In the genomic region with DNA sequence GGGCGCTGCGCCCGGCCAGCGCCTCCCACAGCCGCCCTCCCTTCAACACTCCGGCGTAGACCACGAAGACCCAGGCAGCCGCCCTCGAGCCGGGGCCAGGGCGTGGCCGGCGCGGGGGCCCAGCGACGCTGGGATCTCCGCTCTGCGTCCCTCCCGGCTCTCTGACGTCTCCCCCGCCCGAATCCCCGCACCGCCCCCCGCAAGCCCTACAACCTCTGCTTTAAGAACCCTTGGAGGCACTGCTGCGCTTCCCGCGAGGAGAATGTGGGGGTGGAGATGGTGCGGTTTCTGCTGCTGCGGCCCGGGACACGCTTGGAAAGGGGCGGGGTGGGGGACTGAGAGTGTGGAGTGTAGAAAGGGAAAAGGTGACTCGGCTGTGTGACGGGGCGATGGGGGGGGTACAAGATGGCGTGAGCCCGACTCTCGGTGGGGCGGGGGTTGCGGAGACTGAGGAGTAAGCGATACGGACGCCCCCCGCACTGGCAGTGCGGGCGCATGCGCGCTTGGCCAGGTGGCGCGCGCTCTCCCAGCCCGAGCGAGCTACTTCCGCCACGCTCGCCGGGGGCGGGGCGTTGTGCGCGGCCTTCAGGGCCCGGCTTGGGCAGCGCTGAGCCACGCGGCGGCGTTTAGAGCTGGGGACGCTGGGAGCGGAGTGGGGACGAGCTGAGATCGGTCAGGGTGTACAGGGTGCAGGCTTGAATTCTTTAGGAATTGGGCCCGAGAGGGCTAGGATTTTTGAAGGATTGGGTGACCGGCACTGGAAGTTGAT, we compare ENCODE assay signal across 8 cellular contexts. TPM values are rescaled to one million over a fixed set of nuclear protein-coding genes. Genes with fewer than 3 reads are reported as not detected.
DNase-seq lines count a peak whose midpoint lies in the region; ATAC-seq and TF ChIP-seq lines count a peak whose summit lies in the region.

TSS of gene SUPT3H (minus strand) at position 380 of the 769 bp plus-strand sequence.

- peak; percentile 19 for TF ChIP-seq CTCF in activated CD8-positive, alpha-beta T cell treated with anti-CD3 and anti-CD28 coated beads for 36 hours (IDR thresholded peaks at IDR 0.05)
- TF ChIP-seq CTCF in lung (IDR thresholded peaks at IDR 0.05; ENCODE audit: control extremely low read depth, extremely low read depth) = no peak

- peak; percentile 86 to 87 for ATAC-seq in CD4-positive, CD25-positive, alpha-beta regulatory T cell (ENCODE audit: low read depth in 2 of 2)
- ATAC-seq in GM19372 (IDR thresholded peaks at IDR 0.05; ENCODE audit: low read depth, unreplicated experiment) (peak; percentile 88), HG03521 (IDR thresholded peaks at IDR 0.05; ENCODE audit: unreplicated experiment) (peak; percentile 92), lung (ENCODE audit: insufficient read depth, low FRiP score) (peak; percentile 96)
- peak; percentile 86 for ATAC-seq in activated CD8-positive, alpha-beta T cell treated with anti-CD3 and anti-CD28 coated beads for 36 hours

- H3K9me3 ChIP-seq in CD4-positive, CD25-positive, alpha-beta regulatory T cell (ENCODE audit: control insufficient read depth in 2 of 2, low read length in 2 of 2) = no peaks in the 10 kb centered on the region
- H3K9me3 ChIP-seq in lung (ENCODE audit: control insufficient read depth in 2 of 2, insufficient read depth in 1 of 2, low read length in 1 of 2) = no peaks in the 10 kb centered on the region

- peaks cover 0 to 1% (median 0%) of the 10 kb centered on the region in 7 donors for H3K9me3 Mint-ChIP-seq in CD4-positive, CD25-positive, alpha-beta regulatory T cell
- no peaks in the 10 kb centered on the region for H3K9me3 Mint-ChIP-seq in activated CD8-positive, alpha-beta T cell treated with anti-CD3 and anti-CD28 coated beads for 36 hours

- H3K4me3 ChIP-seq in CD4-positive, CD25-positive, alpha-beta regulatory T cell (ENCODE audit: low read depth, low read length) = peak within 1 kb of the TSS; percentile 98
- H3K4me3 ChIP-seq in lung = peak within 1 kb of the TSS; percentile 68

- H3K4me3 Mint-ChIP-seq in CD4-positive, CD25-positive, alpha-beta regulatory T cell = peak within 1 kb of the TSS; percentile 88 to 99 (median 97)
- peak within 1 kb of the TSS; percentile 96 for H3K4me3 Mint-ChIP-seq in activated CD8-positive, alpha-beta T cell treated with anti-CD3 and anti-CD28 coated beads for 36 hours

- peaks cover 17% of the 10 kb centered on the region for H3K4me1 ChIP-seq in CD4-positive, CD25-positive, alpha-beta regulatory T cell (ENCODE audit: control insufficient read depth, insufficient read depth, low read length, poor library complexity, severe bottlenecking)
- no peaks in the 10 kb centered on the region for H3K4me1 ChIP-seq in lung (ENCODE audit: control insufficient read depth in 2 of 2, insufficient read depth in 2 of 2, low read length in 2 of 2)

- no peaks in the 10 kb centered on the region for H3K36me3 ChIP-seq in CD4-positive, CD25-positive, alpha-beta regulatory T cell (ENCODE audit: control insufficient read depth, insufficient read depth, low read length)
- H3K36me3 ChIP-seq in lung (ENCODE audit: control insufficient read depth in 2 of 2, insufficient read depth in 2 of 2, low read length in 2 of 2) = no peaks in the 10 kb centered on the region

- H3K27me3 ChIP-seq in CD4-positive, CD25-positive, alpha-beta regulatory T cell (ENCODE audit: control insufficient read depth, insufficient read depth, low read length) = no peaks in the 10 kb centered on the region
- no peaks in the 10 kb centered on the region for H3K27me3 ChIP-seq in lung (ENCODE audit: control insufficient read depth, insufficient read depth)

- peak within 1 kb of the TSS; percentile 96 for H3K27ac ChIP-seq in CD4-positive, CD25-positive, alpha-beta regulatory T cell (ENCODE audit: insufficient read depth, low read length, poor library complexity, severe bottlenecking)
- H3K27ac ChIP-seq in lung (ENCODE audit: low read depth in 1 of 2, low read length in 1 of 2) = peak within 1 kb of the TSS; percentile 69 to 97

- intact Hi-C loops in activated CD8-positive, alpha-beta T cell treated with anti-CD3 and anti-CD28 coated beads for 36 hours (cut with micrococcal nuclease) = loop anchor here (10.0 kb wide), 1 partner anchor 213 kb away; no protein-coding TSS in a partner anchor

- CTCF ChIA-PET in activated CD8-positive, alpha-beta T cell treated with anti-CD3 and anti-CD28 coated beads for 36 hours (lab: Charles Lee) = interaction anchor here (1.1 to 1.4 kb wide), 6 partner anchors 10 to 636 kb away, joined by 3 to 5 read pairs (median 4); no protein-coding TSS in a partner anchor

- H3K27ac Mint-ChIP-seq in CD4-positive, CD25-positive, alpha-beta regulatory T cell = peak within 1 kb of the TSS; percentile 96 to 100 (median 98)
- H3K27ac Mint-ChIP-seq in activated CD8-positive, alpha-beta T cell treated with anti-CD3 and anti-CD28 coated beads for 36 hours = peak within 1 kb of the TSS; percentile 99

- WGBS in lung, 2 donors = 1% methylated on average over 75 of the region's 75 CpGs

- H3K27me3 Mint-ChIP-seq in CD4-positive, CD25-positive, alpha-beta regulatory T cell = peaks cover 4% of the 10 kb centered on the region
- H3K27me3 Mint-ChIP-seq in activated CD8-positive, alpha-beta T cell treated with anti-CD3 and anti-CD28 coated beads for 36 hours = no peaks in the 10 kb centered on the region

- peak; percentile 88 to 94 (median 89) for DNase-seq in CD4-positive, CD25-positive, alpha-beta regulatory T cell
- DNase-seq in NCI-H774 (lab: John Stamatoyannopoulos, UW) (peak; percentile 95), ecto neural progenitor cell (ENCODE audit: low spot score) (peak; percentile 93), lung (ENCODE audit: low spot score) (peak; percentile 89)
- peak; percentile 98 for DNase-seq in activated CD8-positive, alpha-beta T cell treated with anti-CD3 and anti-CD28 coated beads for 36 hours
- peak; percentile 91 to 95 (median 93) for DNase-seq in stimulated activated CD4-positive, alpha-beta T cell treated with anti-CD3 and anti-CD28 coated beads, TNF-alpha, amount 100 ng/mL, for 24 hours (ENCODE audit: low read depth in 3 of 3)

- peaks cover 15 to 25% (median 17%) of the 10 kb centered on the region in 4 donors for H3K4me1 Mint-ChIP-seq in CD4-positive, CD25-positive, alpha-beta regulatory T cell
- H3K4me1 Mint-ChIP-seq in activated CD8-positive, alpha-beta T cell treated with anti-CD3 and anti-CD28 coated beads for 36 hours (ENCODE audit: low read depth) = peaks cover 18% of the 10 kb centered on the region

- POLR2A ChIA-PET in activated CD8-positive, alpha-beta T cell treated with anti-CD3 and anti-CD28 coated beads for 36 hours (lab: Charles Lee) = interaction anchor here (0.6 to 2.2 kb wide), 22 partner anchors 10 to 722 kb away, joined by 3 to 20 read pairs (median 4); no protein-coding TSS in a partner anchor

- no peaks in the 10 kb centered on the region for H3K36me3 Mint-ChIP-seq in CD4-positive, CD25-positive, alpha-beta regulatory T cell
- peaks cover 7% of the 10 kb centered on the region for H3K36me3 Mint-ChIP-seq in activated CD8-positive, alpha-beta T cell treated with anti-CD3 and anti-CD28 coated beads for 36 hours (ENCODE audit: low read depth)

RNA-seq across cellular contexts. Expression of gene SUPT3H, which starts in this region (rescaled TPM):
- total RNA-seq in CD4-positive, CD25-positive, alpha-beta regulatory T cell = 5.7 TPM
- polyA plus RNA-seq in CD4-positive, CD25-positive, alpha-beta regulatory T cell = 1 to 10 TPM; 4.8 to 7.8 (median 6.1) TPM
- 10 to 100 TPM; 20.0 to 20.2 TPM for total RNA-seq in activated CD8-positive, alpha-beta T cell treated with anti-CD3 and anti-CD28 coated beads for 36 hours
- total RNA-seq in lung = 10 to 100 TPM in 1 of 2 donors, 1 to 10 TPM in 1; 6.8 to 17.4 TPM
- polyA plus RNA-seq in lung = 1 to 10 TPM; 5.2 to 9.6 TPM

Comparison
In these comparisons a context has a peak if more than half of its experiments do, and no peak if none do; other contexts are left out.
1. Peak in every context shown above with its lines: DNase-seq, ATAC-seq, H3K4me3 ChIP-seq and H3K27ac ChIP-seq.